ENCODE assay signal across 8 cellular contexts in the genomic region with DNA sequence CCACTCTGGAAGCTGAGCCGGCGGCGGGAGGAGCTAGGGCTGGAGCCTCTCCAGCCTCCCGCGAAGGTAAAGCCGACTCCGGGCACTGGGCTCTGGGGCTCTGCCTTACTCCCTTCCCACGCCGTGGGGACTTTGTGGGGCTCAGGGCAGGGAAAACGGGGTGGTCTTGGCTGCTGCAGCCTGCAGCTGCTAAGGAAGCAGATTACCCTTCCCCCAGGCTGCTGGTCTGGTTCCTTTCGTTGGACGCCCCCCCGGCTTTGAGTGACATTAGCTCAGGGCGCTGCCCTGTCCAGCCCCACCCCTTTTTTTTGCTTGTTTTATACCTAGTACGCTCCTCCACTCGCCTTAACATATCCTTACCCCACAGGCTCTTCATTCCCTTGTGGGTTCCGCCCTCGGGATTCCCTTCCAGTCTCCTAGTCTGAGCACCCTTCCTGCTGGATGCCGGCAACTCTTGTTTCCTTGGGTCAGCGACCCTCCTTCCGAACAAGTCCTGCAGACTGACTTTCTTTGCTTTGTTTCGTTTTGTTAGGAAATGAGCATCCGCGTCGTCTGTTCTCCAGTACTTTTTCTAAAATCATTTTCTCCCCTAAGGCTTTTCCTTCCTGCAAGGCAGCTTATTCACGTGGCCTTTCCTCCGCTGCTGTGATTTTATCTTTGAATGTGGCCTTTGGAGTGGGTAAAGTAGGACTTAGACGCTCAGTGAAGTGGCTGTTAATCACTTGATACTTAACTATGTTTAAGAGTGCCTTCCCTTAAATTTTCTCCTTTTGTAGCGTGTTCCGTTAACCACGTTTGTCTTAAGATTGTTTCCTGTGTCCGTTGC. TPM values are rescaled to one million over a fixed set of nuclear protein-coding genes. Genes with fewer than 3 reads are reported as not detected.
DNase-seq lines count a peak whose midpoint lies in the region; ATAC-seq and TF ChIP-seq lines count a peak whose summit lies in the region.

No MANE protein-coding gene starts in this region.

- H3K27me3 ChIP-seq in osteoblast (ENCODE audit: insufficient read depth, low read length) (no peaks in the 10 kb centered on the region), aorta (ENCODE audit: control insufficient read depth in 1 of 2, insufficient read depth in 2 of 2, low read length in 1 of 2) (no peaks in the 10 kb centered on the region)

- peak overlapping the region; percentile 97 for H3K4me2 ChIP-seq in osteoblast (ENCODE audit: insufficient read depth, low read length)

- no peaks in the 10 kb centered on the region for H3K36me3 ChIP-seq in osteoblast (ENCODE audit: insufficient read depth, low read length)
- H3K36me3 ChIP-seq in aorta (ENCODE audit: control insufficient read depth in 1 of 2, insufficient read depth in 2 of 2, low read length in 1 of 2): no peaks in the 10 kb centered on the region

- peak overlapping the region; percentile 94 for H3K4me3 ChIP-seq in osteoblast (ENCODE audit: insufficient read depth, low read length)
- peak overlapping the region; percentile 80 to 92 for H3K4me3 ChIP-seq in aorta (ENCODE audit: low read length in 2 of 2)

- H3K27ac ChIP-seq in osteoblast (ENCODE audit: low read depth, low read length) (peak overlapping the region; percentile 70), aorta (ENCODE audit: low read depth in 1 of 2, low read length in 2 of 2) (peak overlapping the region; percentile 41 to 44)

- H3K9me3 ChIP-seq in osteoblast (ENCODE audit: low read depth, low read length): no peaks in the 10 kb centered on the region
- no peaks in the 10 kb centered on the region for H3K9me3 ChIP-seq in aorta (ENCODE audit: control insufficient read depth, low read length)

- DNase-seq in DMS114 treated with DMSO at 0.1 percent for 48 hours (lab: John Stamatoyannopoulos, UW; ENCODE audit: unreplicated experiment) (peak; percentile 47), NOMO-1 (lab: John Stamatoyannopoulos, UW; ENCODE audit: unreplicated experiment in 2 of 2) (peak; percentile 82), glomerular visceral epithelial cell (ENCODE audit: extremely low spot score) (peak; percentile 76), osteoblast (ENCODE audit: insufficient read length, low spot score, missing footprints) (peak; percentile 74), aorta (peak; percentile 72 to 80)
- peak; percentile 21 for DNase-seq in activated gamma-delta T cell treated with anti-CD3 and anti-CD28 coated beads, Interleukin-2, amount 50 U/mL, for 16 hours (ENCODE audit: low read depth)

- intact Hi-C loops in aorta (cut with DNase I): loop anchor here in 1 of 2 donors (5.0 kb wide), 1 partner anchor 34 kb away; no protein-coding TSS in a partner anchor

- H2AFZ ChIP-seq in osteoblast (ENCODE audit: low read length): peak overlapping the region; percentile 99

- 0% methylated on average over 28 to 32 of the region's 32 CpGs for whole genome bisulfite sequencing in aorta, 2 donors

- H4K20me1 ChIP-seq in osteoblast (ENCODE audit: insufficient read depth, low read length): peaks cover 6% of the 10 kb centered on the region

- H3K79me2 ChIP-seq in osteoblast (ENCODE audit: insufficient read depth, low read length): peaks cover 53% of the 10 kb centered on the region

- ATAC-seq in GM19455 (IDR thresholded peaks at IDR 0.05; ENCODE audit: unreplicated experiment) (peak; percentile 50), HG03558 (IDR thresholded peaks at IDR 0.05; ENCODE audit: extremely low read depth, unreplicated experiment) (peak; percentile 12), aorta (ENCODE audit: low FRiP score) (peak; percentile 53)

- TF ChIP-seq CTCF in osteoblast (IDR thresholded peaks at IDR 0.05; ENCODE audit: extremely low read depth, low read depth, low read length): no peak

- H3K4me1 ChIP-seq in osteoblast (ENCODE audit: insufficient read depth, low read length): peaks cover 23% of the 10 kb centered on the region
- H3K4me1 ChIP-seq in aorta (ENCODE audit: control insufficient read depth in 1 of 2, insufficient read depth in 2 of 2, low read length in 2 of 2): peaks cover 2 to 3% of the 10 kb centered on the region in 2 donors

RNA-seq across cellular contexts. Expression of gene DNAJC13, which starts 0.6 kb away (rescaled TPM):
- total RNA-seq in osteoblast: 94.0 and 116 TPM in 2 replicates
- 10 to 100 TPM; 49.8 to 70.4 TPM for total RNA-seq in aorta
- 10 to 100 TPM; 12.0 to 16.0 TPM for polyA plus RNA-seq in aorta

Comparison
In these comparisons a context has a peak if more than half of its experiments do, and no peak if none do; other contexts are left out.
1. Peak in every context shown above with its lines: DNase-seq, ATAC-seq, H3K4me3 ChIP-seq and H3K27ac ChIP-seq.
2. DNase-seq: peak in every context shown above with its lines; median percentile 82 in NOMO-1; 76 in glomerular visceral epithelial cell; 76 in aorta; 74 in osteoblast; 47 in DMS114 treated with DMSO at 0.1 percent for 48 hours; 21 in activated gamma-delta T cell treated with anti-CD3 and anti-CD28 coated beads, Interleukin-2, amount 50 U/mL, for 16 hours.